In genomic region chr13:32535140-32535539, GRCh38 we compare ENCODE assay signal across 13 cellular contexts. TPM values are rescaled to one million over a fixed set of nuclear protein-coding genes. Genes with fewer than 3 reads are reported as not detected.
DNase-seq lines count a peak whose midpoint lies in the region; ATAC-seq and TF ChIP-seq lines count a peak whose summit lies in the region.
"Had no signal": no experiment of that assay in that cellular context is flagged by ENCODE, and none has a peak within 500 bp of the region (broad histone marks: within the 10 kb centered on the region; RNA-seq: fewer than 3 reads in every experiment).

No MANE protein-coding gene starts in this region.

- H3K9me3 Mint-ChIP-seq in GM23338 = no peaks in the 10 kb centered on the region; the same call in 2 of the 3 replicates
- H3K9me3 Mint-ChIP-seq in activated naive CD8-positive, alpha-beta T cell treated with anti-CD3 and anti-CD28 coated beads, Interleukin-2, amount 10 ng/mL, durations not matched to agents 7 days and 5 days = peaks cover 1% of the 10 kb centered on the region

- H3K4me3 Mint-ChIP-seq in GM23338 = no peak overlapping the region; the same call in 2 of the 3 replicates
- H3K4me3 Mint-ChIP-seq in activated naive CD8-positive, alpha-beta T cell treated with anti-CD3 and anti-CD28 coated beads, Interleukin-2, amount 10 ng/mL, durations not matched to agents 7 days and 5 days = peak overlapping the region; percentile 50

- peak overlapping the region in 1 of 10 experiments; percentile 3; a peak in 2 of 20 replicates for H3K4me3 ChIP-seq in BLaER1 treated with 17β-estradiol and CSF1 and Interleukin-3, amounts not matched to agents 10 nM and 100 nM
- H3K4me3 ChIP-seq in GM23338 (no peak overlapping the region), foreskin fibroblast (ENCODE audit: low read depth in 1 of 2, low read length in 2 of 2) (no peak overlapping the region)
- H3K4me3 ChIP-seq: lung, sigmoid colon had no signal

- no peak overlapping the region for H3K27ac ChIP-seq in BLaER1 treated with 17β-estradiol and CSF1 and Interleukin-3, amounts not matched to agents 10 nM and 100 nM
- H3K27ac ChIP-seq in GM23338 (ENCODE audit: low read depth) = no peak overlapping the region
- H3K27ac ChIP-seq: KMS-11, sigmoid colon had no signal

- no peak for TF ChIP-seq CTCF in GM23338 (conservative IDR thresholded peaks at IDR 0.05; ENCODE audit: low read depth in 2 of 2)
- TF ChIP-seq CTCF in foreskin fibroblast (IDR thresholded peaks at IDR 0.05; ENCODE audit: low read depth, low read length) = no peak

- peaks cover 34% of the 10 kb centered on the region for H3K36me3 Mint-ChIP-seq in GM23338 (ENCODE audit: low read depth)
- H3K36me3 Mint-ChIP-seq in activated naive CD8-positive, alpha-beta T cell treated with anti-CD3 and anti-CD28 coated beads, Interleukin-2, amount 10 ng/mL, durations not matched to agents 7 days and 5 days = peaks cover 37% of the 10 kb centered on the region

- POLR2A ChIA-PET in activated naive CD8-positive, alpha-beta T cell treated with anti-CD3 and anti-CD28 coated beads, Interleukin-2, amount 10 ng/mL, durations not matched to agents 7 days and 5 days (lab: Charles Lee) = no interaction called here

- H3K27me3 ChIP-seq in BLaER1 treated with 17β-estradiol and CSF1 and Interleukin-3, amounts not matched to agents 10 nM and 100 nM = no peaks in the 10 kb centered on the region
- H3K27me3 ChIP-seq in GM23338 (ENCODE audit: insufficient read depth) = no peaks in the 10 kb centered on the region
- H3K27me3 ChIP-seq: sigmoid colon had no signal

- H3K79me2 ChIP-seq in GM23338 (replicated peaks; ENCODE audit: insufficient read depth) = peaks cover 81% of the 10 kb centered on the region

- H3K27ac Mint-ChIP-seq in GM23338 = no peak overlapping the region
- no peak overlapping the region for H3K27ac Mint-ChIP-seq in activated naive CD8-positive, alpha-beta T cell treated with anti-CD3 and anti-CD28 coated beads, Interleukin-2, amount 10 ng/mL, durations not matched to agents 7 days and 5 days

- H3K9me2 ChIP-seq in GM23338 (ENCODE audit: insufficient read depth) = no peaks in the 10 kb centered on the region

- peaks cover 0 to 27% (median 13%) of the 10 kb centered on the region in 11 experiments; a peak in 12 of 22 replicates for H3K9me3 ChIP-seq in BLaER1 treated with 17β-estradiol and CSF1 and Interleukin-3, amounts not matched to agents 10 nM and 100 nM (replicated peaks in 1 of 11)
- H3K9me3 ChIP-seq: sigmoid colon had no signal

- H4K20me1 ChIP-seq in BLaER1 treated with 17β-estradiol and CSF1 and Interleukin-3, amounts not matched to agents 10 nM and 100 nM = peaks cover 10 to 59% (median 23%) of the 10 kb centered on the region in 11 experiments; a peak in 17 of 22 replicates
- H4K20me1 ChIP-seq in GM23338 (replicated peaks; ENCODE audit: insufficient read depth) = no peaks in the 10 kb centered on the region; the same call in none of the 2 replicates

- ATAC-seq in GM23338 (no peak), GM19351 (IDR thresholded peaks at IDR 0.05; ENCODE audit: unreplicated experiment) (no peak)
- no peak for ATAC-seq in activated naive CD8-positive, alpha-beta T cell treated with anti-CD3 and anti-CD28 coated beads, Interleukin-2, amount 10 ng/mL, durations not matched to agents 7 days and 5 days (ENCODE audit: low read depth)
- ATAC-seq: Panc1 had no signal

- peak overlapping the region; percentile 2 to 95 (median 28); a peak in 16 of 22 replicates for H3K4me2 ChIP-seq in BLaER1 treated with 17β-estradiol and CSF1 and Interleukin-3, amounts not matched to agents 10 nM and 100 nM
- H3K4me2 ChIP-seq in GM23338 = 0 out of 2 replicates have a peak overlapping the region, but pooled peaks have one; percentile 12
- H3K4me2 ChIP-seq: KMS-11 had no signal

- no peak overlapping the region for H2AFZ ChIP-seq in GM23338

- no peak for DNase-seq in GM23338 (ENCODE audit: low spot score)
- no peak for DNase-seq in activated naive CD8-positive, alpha-beta T cell treated with anti-CD3 and anti-CD28 coated beads, Interleukin-2, amount 10 ng/mL, durations not matched to agents 7 days and 5 days
- DNase-seq in myocyte (ENCODE audit: low read depth) = peak; percentile 69
- no peak for DNase-seq in NCI-H2081 treated with DMSO at 0.1 percent for 48 hours (lab: John Stamatoyannopoulos, UW)
- DNase-seq in foreskin fibroblast = no peak
- no peak for DNase-seq in NCI-H510A treated with DMSO at 0.1 percent for 48 hours (lab: John Stamatoyannopoulos, UW)
- DNase-seq: glutamatergic neuron, sigmoid colon had no signal

- peaks cover 15 to 76% (median 35%) of the 10 kb centered on the region in 10 experiments; a peak in 18 of 20 replicates for H3K4me1 ChIP-seq in BLaER1 treated with 17β-estradiol and CSF1 and Interleukin-3, amounts not matched to agents 10 nM and 100 nM
- H3K4me1 ChIP-seq in GM23338 (ENCODE audit: insufficient read depth) = peaks cover 5% of the 10 kb centered on the region

- H3K4me1 Mint-ChIP-seq in GM23338 = peaks cover 22% of the 10 kb centered on the region
- H3K4me1 Mint-ChIP-seq in activated naive CD8-positive, alpha-beta T cell treated with anti-CD3 and anti-CD28 coated beads, Interleukin-2, amount 10 ng/mL, durations not matched to agents 7 days and 5 days = peaks cover 54% of the 10 kb centered on the region

- H3K27me3 Mint-ChIP-seq in GM23338 (ENCODE audit: insufficient read depth, low read depth, poor library complexity) = no peaks in the 10 kb centered on the region
- no peaks in the 10 kb centered on the region for H3K27me3 Mint-ChIP-seq in activated naive CD8-positive, alpha-beta T cell treated with anti-CD3 and anti-CD28 coated beads, Interleukin-2, amount 10 ng/mL, durations not matched to agents 7 days and 5 days

- H3K36me3 ChIP-seq in BLaER1 treated with 17β-estradiol and CSF1 and Interleukin-3, amounts not matched to agents 10 nM and 100 nM = peaks cover 43 to 70% (median 59%) of the 10 kb centered on the region in 11 experiments
- H3K36me3 ChIP-seq in GM23338 (ENCODE audit: insufficient read depth) = peaks cover 16% of the 10 kb centered on the region; the same call in 1 of the 2 replicates

- H3F3A ChIP-seq in GM23338 (replicated peaks; ENCODE audit: low read depth) = no peaks in the 10 kb centered on the region

- no peak overlapping the region; a peak in 1 of 22 replicates for H3K9ac ChIP-seq in BLaER1 treated with 17β-estradiol and CSF1 and Interleukin-3, amounts not matched to agents 10 nM and 100 nM
- H3K9ac ChIP-seq: KMS-11 had no signal

TF ChIP-seq in GM23338, 12 proteins besides CTCF, POLR2A, EP300 and RAD21 (continues in another document):
- TF ChIP-seq EZH2 (IDR thresholded peaks at IDR 0.05; ENCODE audit: low read depth, unreplicated experiment) (no peak), ZNF114 (CRISPR knock-in tag; IDR thresholded peaks at IDR 0.05) (no peak), NANOG (IDR thresholded peaks at IDR 0.05; ENCODE audit: borderline replicate concordance) (no peak), POLR2AphosphoS5 (IDR thresholded peaks at IDR 0.05; ENCODE audit: low read depth) (no peak)

RNA-seq across cellular contexts. Expression of gene N4BP2L2, which starts 3.5 kb away (rescaled TPM):
- 63.1 and 82.5 TPM in 2 replicates for total RNA-seq in GM23338 (2014; rRNA removed; shearing (Covaris generic))
- polyA plus RNA-seq in GM23338 (2016; fragmentation: Nextera tagmentation; extraction: Ambion mirVana) = 149 and 160 TPM in 2 replicates
- 100 to 1,000 TPM; 160 to 180 TPM for total RNA-seq in activated naive CD8-positive, alpha-beta T cell treated with anti-CD3 and anti-CD28 coated beads, Interleukin-2, amount 10 ng/mL, durations not matched to agents 7 days and 5 days
- total RNA-seq in myocyte = 218 and 400 TPM in 2 replicates
- polyA plus RNA-seq in myocyte (2012) = 41.5 TPM

RNA-seq across cellular contexts. Expression of gene PDS5B, which starts 51.1 kb away (rescaled TPM):
- 43.9 and 44.2 TPM in 2 replicates for total RNA-seq in GM23338 (2014; rRNA removed; shearing (Covaris generic))
- 35.8 and 46.5 TPM in 2 replicates for polyA plus RNA-seq in GM23338 (2016; fragmentation: Nextera tagmentation; extraction: Ambion mirVana)
- total RNA-seq in activated naive CD8-positive, alpha-beta T cell treated with anti-CD3 and anti-CD28 coated beads, Interleukin-2, amount 10 ng/mL, durations not matched to agents 7 days and 5 days = 10 to 100 TPM; 64.8 to 71.3 TPM
- total RNA-seq in myocyte = 11.7 and 15.0 TPM in 2 replicates
- 8.2 TPM for polyA plus RNA-seq in myocyte (2012)
